17 cellular contexts compared by ENCODE assay signal in genomic region chr18:4125939-4126250, GRCh38.
DNase-seq lines count a peak whose midpoint lies in the region; ATAC-seq and TF ChIP-seq lines count a peak whose summit lies in the region.
"Had no signal": no experiment of that assay in that cellular context is flagged by ENCODE, and none has a peak within 500 bp of the region (broad histone marks: within the 10 kb centered on the region; RNA-seq: fewer than 3 reads in every experiment).

No MANE protein-coding gene starts in this region.

- no peak overlapping the region for H2AK5ac ChIP-seq in neuronal stem cell (ENCODE audit: low read depth, low read length)

- H2AFZ ChIP-seq in KMS-11 (ENCODE audit: low read depth) = no peak overlapping the region
- peak overlapping the region; percentile 62 for H2AFZ ChIP-seq in neuronal stem cell (ENCODE audit: low read length)

- H3K14ac ChIP-seq in neuronal stem cell (ENCODE audit: low read length) = no peak overlapping the region

- H3K27me3 Mint-ChIP-seq in brain (no peaks in the 10 kb centered on the region), T-helper 17 cell (peaks cover 16% of the 10 kb centered on the region)
- H3K27me3 Mint-ChIP-seq: activated B cell treated with CpG ODN at 0.5 μM for 24 hours; CD4-positive, alpha-beta memory T cell had no signal

- peaks cover 56% of the 10 kb centered on the region for H3K4me1 Mint-ChIP-seq in brain
- no peaks in the 10 kb centered on the region for H3K4me1 Mint-ChIP-seq in T-helper 17 cell
- H3K4me1 Mint-ChIP-seq: activated B cell treated with CpG ODN at 0.5 μM for 24 hours; CD4-positive, alpha-beta memory T cell had no signal

- no peak for TF ChIP-seq POLR2A in erythroblast (IDR thresholded peaks at IDR 0.05; ENCODE audit: low read length)

- H3K4me3 ChIP-seq in KMS-11 (IDR thresholded peaks at IDR 0.05; ENCODE audit: insufficient read depth, low read depth, low read length) = no peak overlapping the region
- H3K4me3 ChIP-seq in neuronal stem cell (ENCODE audit: low read length in 2 of 2) = no peak overlapping the region
- H3K4me3 ChIP-seq: heart right ventricle, stomach, tibial nerve had no signal

- no peak overlapping the region for H3K4me3 Mint-ChIP-seq in brain
- H3K4me3 Mint-ChIP-seq in T-helper 17 cell = no peak overlapping the region
- H3K4me3 Mint-ChIP-seq: activated B cell treated with CpG ODN at 0.5 μM for 24 hours; activated CD8-positive, alpha-beta T cell treated with anti-CD3 and anti-CD28 coated beads for 36 hours; CD4-positive, alpha-beta memory T cell had no signal

- DNase-seq in DMS 273 treated with DMSO at 0.1 percent for 48 hours (lab: John Stamatoyannopoulos, UW) (peak; percentile 2), neuronal stem cell (ENCODE audit: low spot score) (no peak), left colon (no peak), T-helper 17 cell (no peak), erythroblast (lab: John Stamatoyannopoulos, UW) (no peak)
- DNase-seq: activated B cell treated with CpG ODN at 0.5 μM for 24 hours; activated CD8-positive, alpha-beta T cell treated with anti-CD3 and anti-CD28 coated beads for 36 hours; activated effector memory CD4-positive, alpha-beta T cell treated with anti-CD3 and anti-CD28 coated beads, Interleukin-2, amount 50 U/mL, for 16 hours; CD4-positive, alpha-beta memory T cell; foreskin fibroblast; NCI-H2227 treated with DMSO at 0.1 percent for 48 hours; NCI-H748 treated with DMSO at 0.1 percent for 48 hours; stomach had no signal

- TF ChIP-seq CTCF in KMS-11 (conservative IDR thresholded peaks at IDR 0.05; ENCODE audit: low read depth, low read length) = no peak
- TF ChIP-seq CTCF in brain (conservative IDR thresholded peaks at IDR 0.05) = no peak

- H3K4me1 ChIP-seq in KMS-11 (ENCODE audit: low read depth, poor library complexity, severe bottlenecking) (peaks cover 29% of the 10 kb centered on the region), neuronal stem cell (ENCODE audit: control insufficient read depth in 2 of 2, insufficient read depth in 1 of 2, low read depth in 1 of 2, low read length in 2 of 2) (peaks cover 13 to 15% of the 10 kb centered on the region in 2 donors)

- H3K36me3 Mint-ChIP-seq in brain (no peaks in the 10 kb centered on the region), T-helper 17 cell (ENCODE audit: low read depth) (no peaks in the 10 kb centered on the region)
- H3K36me3 Mint-ChIP-seq: CD4-positive, alpha-beta memory T cell had no signal

- H3K27me3 ChIP-seq in KMS-11 (ENCODE audit: insufficient read depth, low read depth) (no peaks in the 10 kb centered on the region), neuronal stem cell (ENCODE audit: control insufficient read depth in 3 of 3, insufficient read depth in 3 of 3, low read depth in 1 of 3, low read length in 3 of 3) (no peaks in the 10 kb centered on the region)
- H3K27me3 ChIP-seq: heart right ventricle, stomach, tibial nerve had no signal

- H3K27ac Mint-ChIP-seq in brain = peak overlapping the region in 3 of 5 experiments; percentile 1 to 88 (median 71)
- H3K27ac Mint-ChIP-seq in T-helper 17 cell = no peak overlapping the region
- H3K27ac Mint-ChIP-seq: activated B cell treated with CpG ODN at 0.5 μM for 24 hours; activated CD8-positive, alpha-beta T cell treated with anti-CD3 and anti-CD28 coated beads for 36 hours; CD4-positive, alpha-beta memory T cell had no signal

- intact Hi-C loops in left colon (cut with DNase I, micrococcal nuclease) = no loop called here

- H3K79me2 ChIP-seq in KMS-11 (ENCODE audit: insufficient read depth, low read depth) = no peaks in the 10 kb centered on the region

- H2BK15ac ChIP-seq in neuronal stem cell (ENCODE audit: low read length) = peak overlapping the region; percentile 5

- H3K36me3 ChIP-seq in KMS-11 (ENCODE audit: insufficient read depth) = no peaks in the 10 kb centered on the region
- no peaks in the 10 kb centered on the region for H3K36me3 ChIP-seq in neuronal stem cell (replicated peaks in 1 of 2; ENCODE audit: control insufficient read depth in 2 of 2, insufficient read depth in 2 of 2, low read length in 2 of 2)
- H3K36me3 ChIP-seq: heart right ventricle, stomach, tibial nerve had no signal

- no peaks in the 10 kb centered on the region for H3K79me1 ChIP-seq in neuronal stem cell (ENCODE audit: low read depth, low read length)

- H3K4me2 ChIP-seq in KMS-11 (peak overlapping the region; percentile 33; the same call in 1 of the 2 replicates), neuronal stem cell (ENCODE audit: insufficient read depth, low read length, poor library complexity, severe bottlenecking) (no peak overlapping the region)

- no peaks in the 10 kb centered on the region for H3K9me3 Mint-ChIP-seq in brain
- H3K9me3 Mint-ChIP-seq: activated B cell treated with CpG ODN at 0.5 μM for 24 hours; activated CD8-positive, alpha-beta T cell treated with anti-CD3 and anti-CD28 coated beads for 36 hours had no signal

- H3K27ac ChIP-seq in KMS-11 = no peak overlapping the region; the same call in 1 of the 2 replicates
- peak overlapping the region; percentile 23 for H3K27ac ChIP-seq in neuronal stem cell (replicated peaks; ENCODE audit: low read length)
- H3K27ac ChIP-seq: stomach had no signal

- H3K9ac ChIP-seq in KMS-11 (no peak overlapping the region), neuronal stem cell (ENCODE audit: low read depth, low read length, poor library complexity) (no peak overlapping the region)

- no peak overlapping the region for H3K23ac ChIP-seq in neuronal stem cell (ENCODE audit: low read depth, low read length, poor library complexity)

- H2BK5ac ChIP-seq in neuronal stem cell (ENCODE audit: low read length) = no peak overlapping the region

- H4K91ac ChIP-seq in neuronal stem cell (ENCODE audit: low read depth, low read length, poor library complexity) = no peak overlapping the region

- no peak overlapping the region for H3K18ac ChIP-seq in neuronal stem cell (ENCODE audit: low read length)

- no peaks in the 10 kb centered on the region for H3K9me3 ChIP-seq in neuronal stem cell (replicated peaks in 1 of 2; ENCODE audit: control insufficient read depth in 2 of 2, insufficient read depth in 1 of 2, low read depth in 1 of 2, low read length in 2 of 2)
- no peaks in the 10 kb centered on the region for H3K9me3 ChIP-seq in T-helper 17 cell (ENCODE audit: control insufficient read depth, low read length, poor library complexity, severe bottlenecking)
- H3K9me3 ChIP-seq: heart right ventricle, stomach, tibial nerve had no signal

- no peaks in the 10 kb centered on the region for H4K20me1 ChIP-seq in KMS-11 (ENCODE audit: insufficient read depth)

- no peak overlapping the region for H4K8ac ChIP-seq in neuronal stem cell (ENCODE audit: low read depth, low read length)

- H2BK12ac ChIP-seq in neuronal stem cell (ENCODE audit: low read length) = no peak overlapping the region

- no peak for ATAC-seq in left colon
- ATAC-seq in T-helper 17 cell = no peak
- ATAC-seq: activated CD8-positive, alpha-beta T cell treated with anti-CD3 and anti-CD28 coated beads for 36 hours had no signal

- no CpG with 5 or more reads among the region's 2 CpGs for WGBS in neuronal stem cell (ENCODE audit: extremely low coverage in 2 of 2, insufficient read length in 2 of 2, insufficient replicate concordance in 1 of 2), 2 donors

- no peak overlapping the region for H2BK120ac ChIP-seq in neuronal stem cell (ENCODE audit: low read depth, low read length)

- H3K4ac ChIP-seq in neuronal stem cell (ENCODE audit: low read length) = no peak overlapping the region
